ENCODE assay signal across 12 cellular contexts in the genomic region with DNA sequence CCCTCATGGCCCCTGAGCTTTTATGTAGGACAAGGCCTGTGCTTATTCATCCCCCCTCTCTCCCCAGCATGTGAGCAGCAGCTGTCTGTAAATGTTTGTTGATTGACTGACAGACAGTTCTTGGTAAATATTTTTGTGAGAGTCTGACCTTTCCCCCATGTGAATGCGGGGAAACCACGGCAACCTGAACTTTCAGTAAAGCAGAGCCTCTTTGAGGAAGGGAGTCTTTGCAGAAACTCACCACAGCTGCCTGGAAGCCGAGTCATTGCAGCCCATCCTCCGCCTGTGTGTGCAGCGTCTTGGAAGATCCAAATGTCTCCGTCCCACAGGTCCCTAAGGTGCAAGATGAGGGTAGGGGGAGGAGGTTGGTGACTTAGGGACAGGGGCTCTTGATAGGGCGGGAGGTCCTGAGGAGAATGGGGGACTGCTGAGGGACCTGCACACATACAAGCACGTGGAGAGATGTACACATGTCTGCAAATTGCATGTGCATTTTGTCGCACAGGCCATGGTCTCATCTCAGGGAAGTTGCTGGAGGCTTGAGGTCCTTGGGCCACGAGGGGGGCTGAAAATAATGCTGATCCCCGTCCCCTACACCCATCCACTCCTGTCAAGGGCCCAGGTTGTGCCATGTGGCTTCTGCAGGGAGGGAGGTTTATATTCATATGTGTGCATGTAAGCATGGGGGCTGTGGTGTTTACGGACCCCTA. TPM values are rescaled to one million over a fixed set of nuclear protein-coding genes. Genes with fewer than 3 reads are reported as not detected.
DNase-seq lines count a peak whose midpoint lies in the region; ATAC-seq and TF ChIP-seq lines count a peak whose summit lies in the region.
"Had no signal": no experiment of that assay in that cellular context is flagged by ENCODE, and none has a peak within 500 bp of the region (broad histone marks: within the 10 kb centered on the region; RNA-seq: fewer than 3 reads in every experiment).

No MANE protein-coding gene starts in this region.

- DNase-seq in CD4-positive, CD25-positive, alpha-beta regulatory T cell: peak in 1 of 3 donors; percentile 65
- DNase-seq in GM12865 (ENCODE audit: low read depth) (peak; percentile 62), kidney tubule cell (ENCODE audit: low spot score) (peak; percentile 39), NCI-H345 (lab: John Stamatoyannopoulos, UW) (no peak)
- DNase-seq in activated CD8-positive, alpha-beta memory T cell treated with anti-CD3 and anti-CD28 coated beads, Interleukin-2, amount 10 ng/mL, durations not matched to agents 7 days and 5 days: peak; percentile 45
- DNase-seq: COR-L47, NCI-H1105 treated with DMSO at 0.1 percent for 48 hours, NCI-H69, SJCRH30 had no signal

- H3K36me3 Mint-ChIP-seq in CD4-positive, CD25-positive, alpha-beta regulatory T cell: no peaks in the 10 kb centered on the region
- H3K36me3 Mint-ChIP-seq in activated CD8-positive, alpha-beta memory T cell treated with anti-CD3 and anti-CD28 coated beads, Interleukin-2, amount 10 ng/mL, durations not matched to agents 7 days and 5 days: peaks cover 2% of the 10 kb centered on the region
- H3K36me3 Mint-ChIP-seq: brain had no signal

- H3K27ac Mint-ChIP-seq in CD4-positive, CD25-positive, alpha-beta regulatory T cell: peak overlapping the region; percentile 86 to 87 (median 87)
- H3K27ac Mint-ChIP-seq in activated CD8-positive, alpha-beta memory T cell treated with anti-CD3 and anti-CD28 coated beads, Interleukin-2, amount 10 ng/mL, durations not matched to agents 7 days and 5 days: peak overlapping the region; percentile 57
- H3K27ac Mint-ChIP-seq: brain had no signal

- peaks cover 0 to 2% of the 10 kb centered on the region in 2 experiments for H3K9me3 ChIP-seq in CD4-positive, CD25-positive, alpha-beta regulatory T cell (ENCODE audit: control insufficient read depth in 2 of 2, low read length in 2 of 2)
- H3K9me3 ChIP-seq: SJCRH30 had no signal

- TF ChIP-seq CTCF in GM12865 (IDR thresholded peaks at IDR 0.05; ENCODE audit: insufficient read depth, low read depth, low read length, missing control alignments): no peak

- no peak overlapping the region for H3K4me3 ChIP-seq in CD4-positive, CD25-positive, alpha-beta regulatory T cell (ENCODE audit: low read depth, low read length)
- H3K4me3 ChIP-seq in GM12865 (ENCODE audit: low read depth, low read length): no peak overlapping the region
- H3K4me3 ChIP-seq: SJCRH30 had no signal

- peak overlapping the region in 3 of 4 donors; percentile 16 to 76 (median 42) for H3K4me3 Mint-ChIP-seq in CD4-positive, CD25-positive, alpha-beta regulatory T cell
- no peak overlapping the region for H3K4me3 Mint-ChIP-seq in activated CD8-positive, alpha-beta memory T cell treated with anti-CD3 and anti-CD28 coated beads, Interleukin-2, amount 10 ng/mL, durations not matched to agents 7 days and 5 days
- H3K4me3 Mint-ChIP-seq: brain had no signal

- H3K27ac ChIP-seq in CD4-positive, CD25-positive, alpha-beta regulatory T cell (ENCODE audit: insufficient read depth, low read length, poor library complexity, severe bottlenecking): peak overlapping the region; percentile 18
- H3K27ac ChIP-seq: SJCRH30 had no signal

- peaks cover 35% of the 10 kb centered on the region for H3K4me1 ChIP-seq in CD4-positive, CD25-positive, alpha-beta regulatory T cell (ENCODE audit: control insufficient read depth, insufficient read depth, low read length, poor library complexity, severe bottlenecking)
- H3K4me1 ChIP-seq: SJCRH30 had no signal

- H3K4me1 Mint-ChIP-seq in CD4-positive, CD25-positive, alpha-beta regulatory T cell: peaks cover 15 to 44% (median 30%) of the 10 kb centered on the region in 4 donors
- H3K4me1 Mint-ChIP-seq in activated CD8-positive, alpha-beta memory T cell treated with anti-CD3 and anti-CD28 coated beads, Interleukin-2, amount 10 ng/mL, durations not matched to agents 7 days and 5 days: peaks cover 30% of the 10 kb centered on the region
- H3K4me1 Mint-ChIP-seq: brain had no signal

- no peaks in the 10 kb centered on the region for H3K27me3 ChIP-seq in CD4-positive, CD25-positive, alpha-beta regulatory T cell (ENCODE audit: control insufficient read depth, insufficient read depth, low read length)
- H3K27me3 ChIP-seq: SJCRH30 had no signal

- ATAC-seq in CD4-positive, CD25-positive, alpha-beta regulatory T cell (ENCODE audit: low read depth in 2 of 2): peak; percentile 20 to 46
- no peak for ATAC-seq in activated CD8-positive, alpha-beta memory T cell treated with anti-CD3 and anti-CD28 coated beads, Interleukin-2, amount 10 ng/mL, durations not matched to agents 7 days and 5 days
- no peak for ATAC-seq in HG02840 (IDR thresholded peaks at IDR 0.05; ENCODE audit: low FRiP score, unreplicated experiment)
- ATAC-seq in HG02885 (IDR thresholded peaks at IDR 0.05; ENCODE audit: poor library complexity, unreplicated experiment): no peak

- H3K36me3 ChIP-seq in CD4-positive, CD25-positive, alpha-beta regulatory T cell (ENCODE audit: control insufficient read depth, insufficient read depth, low read length): no peaks in the 10 kb centered on the region
- H3K36me3 ChIP-seq: SJCRH30 had no signal

- H3K27me3 Mint-ChIP-seq in CD4-positive, CD25-positive, alpha-beta regulatory T cell: no peaks in the 10 kb centered on the region
- no peaks in the 10 kb centered on the region for H3K27me3 Mint-ChIP-seq in activated CD8-positive, alpha-beta memory T cell treated with anti-CD3 and anti-CD28 coated beads, Interleukin-2, amount 10 ng/mL, durations not matched to agents 7 days and 5 days

- CTCF ChIA-PET in activated CD8-positive, alpha-beta memory T cell treated with anti-CD3 and anti-CD28 coated beads, Interleukin-2, amount 10 ng/mL, durations not matched to agents 7 days and 5 days (lab: Charles Lee): interaction anchor here (1.6 to 4.4 kb wide), 4 partner anchors 9 to 61 kb away, joined by 6 to 31 read pairs (median 19); no protein-coding TSS in a partner anchor

- H3K9me3 Mint-ChIP-seq in CD4-positive, CD25-positive, alpha-beta regulatory T cell: peaks cover 0 to 2% (median under 1%) of the 10 kb centered on the region in 7 donors
- peaks cover under 1% of the 10 kb centered on the region for H3K9me3 Mint-ChIP-seq in activated CD8-positive, alpha-beta memory T cell treated with anti-CD3 and anti-CD28 coated beads, Interleukin-2, amount 10 ng/mL, durations not matched to agents 7 days and 5 days (ENCODE audit: low read depth)

RNA-seq across cellular contexts. Expression of gene IL21R, which starts 22.9 kb away (rescaled TPM):
- 63.1 TPM for total RNA-seq in CD4-positive, CD25-positive, alpha-beta regulatory T cell
- polyA plus RNA-seq in CD4-positive, CD25-positive, alpha-beta regulatory T cell: 10 to 100 TPM; 34.3 to 50.7 (median 37.3) TPM
- 10 to 100 TPM; 24.6 to 38.0 TPM for total RNA-seq in activated CD8-positive, alpha-beta memory T cell treated with anti-CD3 and anti-CD28 coated beads, Interleukin-2, amount 10 ng/mL, durations not matched to agents 7 days and 5 days

Comparison
In these comparisons a context has a peak if more than half of its experiments do, and no peak if none do; other contexts are left out.
1. ATAC-seq: peak in CD4-positive, CD25-positive, alpha-beta regulatory T cell (2 of 2); none in activated CD8-positive, alpha-beta memory T cell treated with anti-CD3 and anti-CD28 coated beads, Interleukin-2, amount 10 ng/mL, durations not matched to agents 7 days and 5 days (single experiment), HG02840 (single experiment) and HG02885 (single experiment).